ENCODE assay signal across 11 cellular contexts in genomic region chr17:968812-969766, GRCh38. TPM values are rescaled to one million over a fixed set of nuclear protein-coding genes. Genes with fewer than 3 reads are reported as not detected.
A peak's percentile ranks its signal among the peaks of the same experiment; 100 is the strongest.
DNase-seq lines count a peak whose midpoint lies in the region; ATAC-seq, FAIRE-seq and TF ChIP-seq lines count a peak whose summit lies in the region.
"Had no signal": no experiment of that assay in that cellular context is flagged by ENCODE, and none has a peak within 500 bp of the region (broad histone marks: within the 10 kb centered on the region; RNA-seq: fewer than 3 reads in every experiment).

No MANE protein-coding gene starts in this region.

- H3K14ac ChIP-seq in mesenchymal stem cell (ENCODE audit: low read length in 2 of 2) = no peak overlapping the region

- intact Hi-C loops in Right ventricle myocardium superior (cut with DNase I) (no loop called here), cardiac septum (cut with DNase I) (no loop called here), K562 (cut with micrococcal nuclease) (no loop called here), uterus (cut with DNase I; ENCODE audit: low total_unique reads) (no loop called here)

- CTCF ChIA-PET in K562 (lab: Yijun Ruan, JAX; ENCODE audit: low intra/inter-chr PET ratio) = no interaction called here
- CTCF ChIA-PET in activated CD8-positive, alpha-beta T cell treated with anti-CD3 and anti-CD28 coated beads, Interleukin-2, amount 10 ng/mL, durations not matched to agents 7 days and 5 days (lab: Charles Lee) = interaction anchor here (3.4 kb wide), 1 partner anchor 12 kb away, joined by 10 read pairs; no protein-coding TSS in a partner anchor

- no peak overlapping the region for H3K23ac ChIP-seq in mesenchymal stem cell (ENCODE audit: low read length in 2 of 2)

- peak; percentile 30 for DNase-seq in Right ventricle myocardium superior
- no peak for DNase-seq in cardiac septum (ENCODE audit: low spot score)
- DNase-seq in K562 (ENCODE audit: extremely low read depth in 1 of 4, low spot score in 3 of 4) = no peak
- no peak for DNase-seq in mesenchymal stem cell
- no peak for DNase-seq in uterus
- no peak for DNase-seq in GDM1 (lab: John Stamatoyannopoulos, UW)
- no peak for DNase-seq in activated CD8-positive, alpha-beta T cell treated with anti-CD3 and anti-CD28 coated beads, Interleukin-2, amount 10 ng/mL, durations not matched to agents 7 days and 5 days
- DNase-seq in anterior cingulate cortex (lab: John Stamatoyannopoulos, UW) = no peak
- DNase-seq: activated T-cell treated with anti-CD3 and anti-CD28 coated beads for 4 hours, AML-193, natural killer cell had no signal

- BruUV-seq in K562 (replicated peaks; lab: Mats Ljungman, UMichigan) = no TSS peak

- H3K4me1 ChIP-seq in K562 (replicated peaks in 1 of 2; ENCODE audit: control insufficient read depth in 2 of 2, insufficient read depth in 2 of 2, low read length in 2 of 2) (no peaks in the 10 kb centered on the region; a peak in 1 of 5 replicates), mesenchymal stem cell (ENCODE audit: control insufficient read depth, insufficient read depth, low read depth, low read length) (peaks cover 30% of the 10 kb centered on the region), uterus (no peaks in the 10 kb centered on the region)

- 0 out of 2 replicates have a peak, but pooled peaks cover 5% of the 10 kb centered on the region for H4K20me1 ChIP-seq in K562 (replicated peaks; ENCODE audit: control insufficient read depth, insufficient read depth, low read length)

- H3K27me3 ChIP-seq in K562 (ENCODE audit: control insufficient read depth in 2 of 2, insufficient read depth in 2 of 2, low read length in 2 of 2) (peaks cover 14 to 52% of the 10 kb centered on the region in 2 experiments; a peak in 4 of 5 replicates), mesenchymal stem cell (ENCODE audit: control insufficient read depth in 1 of 2, insufficient read depth in 1 of 2, low read length in 2 of 2) (peaks cover 0 to 25% of the 10 kb centered on the region in 2 experiments), uterus (no peaks in the 10 kb centered on the region)

- no peaks in the 10 kb centered on the region for H3K36me3 Mint-ChIP-seq in activated CD8-positive, alpha-beta T cell treated with anti-CD3 and anti-CD28 coated beads, Interleukin-2, amount 10 ng/mL, durations not matched to agents 7 days and 5 days (ENCODE audit: low read depth)
- H3K36me3 Mint-ChIP-seq: natural killer cell had no signal

- H3K4me2 ChIP-seq in K562 (ENCODE audit: insufficient read depth, low read length) = no peak overlapping the region
- no peak overlapping the region for H3K4me2 ChIP-seq in mesenchymal stem cell (ENCODE audit: low read length, poor library complexity, severe bottlenecking)

- H3K9me3 Mint-ChIP-seq in activated CD8-positive, alpha-beta T cell treated with anti-CD3 and anti-CD28 coated beads, Interleukin-2, amount 10 ng/mL, durations not matched to agents 7 days and 5 days (ENCODE audit: insufficient read depth) = no peaks in the 10 kb centered on the region
- H3K9me3 Mint-ChIP-seq: natural killer cell had no signal

- TF ChIP-seq CTCF in K562 (IDR thresholded peaks at IDR 0.05 in 2 of 3, conservative IDR thresholded peaks at IDR 0.05 in 1 of 3; ENCODE audit: insufficient read depth in 2 of 3, low read depth in 1 of 3, low read length in 3 of 3) = no peak
- no peak for TF ChIP-seq CTCF in uterus (IDR thresholded peaks at IDR 0.05)

- H2BK5ac ChIP-seq in mesenchymal stem cell (ENCODE audit: low read depth, low read length, poor library complexity, severe bottlenecking) = no peak overlapping the region

- no peak overlapping the region for H3K27ac ChIP-seq in K562 (ENCODE audit: extremely low read depth, low read depth, low read length)
- H3K27ac ChIP-seq in mesenchymal stem cell (ENCODE audit: low read length, poor library complexity, severe bottlenecking) = no peak overlapping the region
- H3K27ac ChIP-seq in uterus = peak overlapping the region; percentile 82 to 89

- H3K36me3 ChIP-seq in K562 (ENCODE audit: control insufficient read depth, insufficient read depth, low read length) = no peaks in the 10 kb centered on the region
- H3K36me3 ChIP-seq in mesenchymal stem cell (ENCODE audit: control insufficient read depth in 1 of 2, insufficient read depth in 2 of 2, low read depth in 1 of 2, low read length in 2 of 2) = peaks cover 0 to 20% of the 10 kb centered on the region in 2 experiments
- H3K36me3 ChIP-seq in uterus = no peaks in the 10 kb centered on the region

- TF ChIP-seq POLR2A in K562 (conservative IDR thresholded peaks at IDR 0.05) = no peak
- TF ChIP-seq POLR2A in uterus (IDR thresholded peaks at IDR 0.05) = no peak

- no peak overlapping the region for H4K8ac ChIP-seq in mesenchymal stem cell (ENCODE audit: low read length)

- H3K9me3 ChIP-seq in K562 (replicated peaks; ENCODE audit: control insufficient read depth, insufficient read depth, low read depth, low read length) = no peaks in the 10 kb centered on the region
- H3K9me3 ChIP-seq in mesenchymal stem cell (ENCODE audit: control insufficient read depth, low read length) = no peaks in the 10 kb centered on the region
- no peaks in the 10 kb centered on the region for H3K9me3 ChIP-seq in uterus

- POLR2A ChIA-PET in K562 (lab: Yijun Ruan, JAX) = no interaction called here
- POLR2A ChIA-PET in activated CD8-positive, alpha-beta T cell treated with anti-CD3 and anti-CD28 coated beads, Interleukin-2, amount 10 ng/mL, durations not matched to agents 7 days and 5 days (lab: Charles Lee) = no interaction called here

- peak overlapping the region in 1 of 2 experiments; percentile 55 for H3K4ac ChIP-seq in mesenchymal stem cell (ENCODE audit: low read depth in 1 of 2, low read length in 2 of 2)

- H3K27me3 Mint-ChIP-seq in activated CD8-positive, alpha-beta T cell treated with anti-CD3 and anti-CD28 coated beads, Interleukin-2, amount 10 ng/mL, durations not matched to agents 7 days and 5 days (ENCODE audit: low read depth) = peaks cover 27% of the 10 kb centered on the region

- H2AK5ac ChIP-seq in mesenchymal stem cell (ENCODE audit: low read length, severe bottlenecking) = no peak overlapping the region

- no peak overlapping the region for H3K4me3 Mint-ChIP-seq in activated CD8-positive, alpha-beta T cell treated with anti-CD3 and anti-CD28 coated beads, Interleukin-2, amount 10 ng/mL, durations not matched to agents 7 days and 5 days
- H3K4me3 Mint-ChIP-seq: natural killer cell had no signal

- H3K4me3 ChIP-seq in K562 = no peak overlapping the region
- peak overlapping the region in 1 of 2 experiments; percentile 64 for H3K4me3 ChIP-seq in mesenchymal stem cell (ENCODE audit: insufficient read depth in 1 of 2, low read depth in 1 of 2, low read length in 2 of 2)
- H3K4me3 ChIP-seq in uterus = peak overlapping the region; percentile 12 to 13

- H3K79me2 ChIP-seq in K562 (ENCODE audit: control insufficient read depth, insufficient read depth, low read length) = no peaks in the 10 kb centered on the region

- no peaks in the 10 kb centered on the region for H3K4me1 Mint-ChIP-seq in activated CD8-positive, alpha-beta T cell treated with anti-CD3 and anti-CD28 coated beads, Interleukin-2, amount 10 ng/mL, durations not matched to agents 7 days and 5 days (ENCODE audit: low read depth)
- H3K4me1 Mint-ChIP-seq: natural killer cell had no signal

- H3K18ac ChIP-seq in mesenchymal stem cell (ENCODE audit: low read depth in 1 of 2, low read length in 2 of 2) = peak overlapping the region in 1 of 2 experiments; percentile 3

- H4K91ac ChIP-seq in mesenchymal stem cell (ENCODE audit: low read length) = no peak overlapping the region

- no peak overlapping the region for H2BK12ac ChIP-seq in mesenchymal stem cell (ENCODE audit: low read length in 2 of 2)

- FAIRE-seq in K562 (lab: Jason Lieb, UNC) = no peak

- in situ Hi-C loops in K562 (cut with MboI) = no loop called here

- H3K27ac Mint-ChIP-seq in activated CD8-positive, alpha-beta T cell treated with anti-CD3 and anti-CD28 coated beads, Interleukin-2, amount 10 ng/mL, durations not matched to agents 7 days and 5 days = no peak overlapping the region
- H3K27ac Mint-ChIP-seq: natural killer cell had no signal

- 10% methylated on average over 22 of the region's 24 CpGs for WGBS in K562 (ENCODE audit: insufficient coverage, low coverage, missing lambda C conversion rate)
- WGBS in mesenchymal stem cell = 87% methylated on average over 23 of the region's 24 CpGs

- H2AFZ ChIP-seq in K562 (ENCODE audit: low read depth, low read length) (no peak overlapping the region), mesenchymal stem cell (ENCODE audit: low read depth, low read length) (no peak overlapping the region)

- no peak overlapping the region for H3K9ac ChIP-seq in K562 (ENCODE audit: insufficient read depth in 1 of 2, low read depth in 2 of 2, low read length in 2 of 2)
- H3K9ac ChIP-seq in mesenchymal stem cell (ENCODE audit: low read length) = peak overlapping the region; percentile 73

- no peak overlapping the region for H2BK15ac ChIP-seq in mesenchymal stem cell (ENCODE audit: low read depth, poor library complexity, severe bottlenecking)

- no peak for TF ChIP-seq EP300 in K562 (IDR thresholded peaks at IDR 0.05; ENCODE audit: low read length)

- peaks cover 35% of the 10 kb centered on the region for H3K79me1 ChIP-seq in mesenchymal stem cell (replicated peaks; ENCODE audit: low read length, poor library complexity, severe bottlenecking)

- H3K9me1 ChIP-seq in K562 (ENCODE audit: control insufficient read depth, insufficient read depth, low read length) = no peaks in the 10 kb centered on the region

- no peak for TF ChIP-seq RAD21 in K562 (CRISPR knock-in tag; conservative IDR thresholded peaks at IDR 0.05 in 1 of 2, IDR thresholded peaks at IDR 0.05 in 1 of 2)

- ATAC-seq in Right ventricle myocardium superior (ENCODE audit: poor library complexity) = no peak
- no peak for ATAC-seq in K562
- no peak for ATAC-seq in activated CD8-positive, alpha-beta T cell treated with anti-CD3 and anti-CD28 coated beads, Interleukin-2, amount 10 ng/mL, durations not matched to agents 7 days and 5 days
- ATAC-seq: natural killer cell had no signal

- no peak overlapping the region for H2BK120ac ChIP-seq in mesenchymal stem cell (ENCODE audit: low read depth, low read length)

RNA-seq across cellular contexts. Expression of gene NXN, which starts 10.5 kb away (rescaled TPM):
- total RNA-seq in Right ventricle myocardium superior (20.2 TPM), cardiac septum (14.3 TPM), K562 (2014; rRNA removed) (0.04 TPM in 1 of 2 replicates, not detected in the other), K562 (2014; rRNA removed; fragmentation: Illumina TruSeq; extraction: Trizol) (0.06 TPM in 1 of 2 replicates, not detected in the other), K562 (2015; rRNA removed; fragmentation: Illumina TruSeq; extraction: Trizol) (not detected in 2 replicates), K562 (2021) (0.27 and 0.34 TPM in 2 replicates), uterus (10 to 100 TPM in 3 of 4 donors, 1 to 10 TPM in 1; 6.5 to 99.0 (median 49.9) TPM)
- 1.4 and 2.2 TPM in 2 replicates for total RNA-seq in K562 (2011; cell fraction: chromatin; rRNA removed; ENCODE audit: low replicate concordance)
- 0.92 and 2.7 TPM in 2 replicates for total RNA-seq in K562 (2011; cell fraction: nucleolus; rRNA removed)
- total RNA-seq in K562 (2011; cell fraction: nucleoplasm; rRNA removed) = 0.51 and 1.5 TPM in 2 replicates
- polyA plus RNA-seq in K562 (2011; rRNA removed) (0.31 and 0.35 TPM in 2 replicates), K562 (2014; fragmentation: Illumina TruSeq; extraction: Trizol) (0.11 and 0.39 TPM in 2 replicates), K562 (2014; fragmentation: Nextera tagmentation; extraction: Ambion mirVana) (not detected), K562 (2014; rRNA removed) (0.08 TPM in 1 of 2 replicates, not detected in the other)
- polyA plus RNA-seq in K562 (2011; cell fraction: cytosol; rRNA removed) = 0.44 and 0.51 TPM in 2 replicates
- polyA plus RNA-seq in K562 (2011; cell fraction: nucleus; rRNA removed) = 0.20 and 0.70 TPM in 2 replicates
- 0.25 and 0.60 TPM in 2 replicates for polyA plus RNA-seq in K562 (2012)
- polyA minus RNA-seq in K562 (2011; rRNA and poly(A)+ RNA removed) = 0.63 and 0.66 TPM in 2 replicates
- polyA minus RNA-seq in K562 (2011; cell fraction: cytosol; rRNA and poly(A)+ RNA removed) = 3.7 TPM in 1 of 2 replicates, not detected in the other
- not detected in 2 replicates for polyA minus RNA-seq in K562 (2011; cell fraction: nucleus; rRNA and poly(A)+ RNA removed)
- 83.3 TPM for polyA plus RNA-seq in mesenchymal stem cell (2013, experiment 1 of 2)
- polyA plus RNA-seq in mesenchymal stem cell (2013, experiment 2 of 2) = 82.4 TPM
- total RNA-seq in activated CD8-positive, alpha-beta T cell treated with anti-CD3 and anti-CD28 coated beads, Interleukin-2, amount 10 ng/mL, durations not matched to agents 7 days and 5 days = under 1 TPM; 0.68 to 0.97 TPM

RNA-seq across cellular contexts. Expression of gene TIMM22, which starts 27.8 kb away (rescaled TPM):
- total RNA-seq in Right ventricle myocardium superior (17.1 TPM), cardiac septum (17.8 TPM), K562 (2014; rRNA removed) (12.3 and 13.9 TPM in 2 replicates), K562 (2014; rRNA removed; fragmentation: Illumina TruSeq; extraction: Trizol) (9.2 and 10.3 TPM in 2 replicates), K562 (2015; rRNA removed; fragmentation: Illumina TruSeq; extraction: Trizol) (11.8 and 12.2 TPM in 2 replicates), K562 (2021) (12.8 and 14.1 TPM in 2 replicates), uterus (10 to 100 TPM in 2 of 4 donors, 1 to 10 TPM in 2; 5.1 to 17.1 (median 10.8) TPM)
- 12.8 and 27.3 TPM in 2 replicates for total RNA-seq in K562 (2011; cell fraction: chromatin; rRNA removed; ENCODE audit: low replicate concordance)
- 18.2 and 22.8 TPM in 2 replicates for total RNA-seq in K562 (2011; cell fraction: nucleolus; rRNA removed)
- total RNA-seq in K562 (2011; cell fraction: nucleoplasm; rRNA removed) = 14.2 and 16.1 TPM in 2 replicates
- polyA plus RNA-seq in K562 (2011; rRNA removed) (6.2 and 7.2 TPM in 2 replicates), K562 (2014; fragmentation: Illumina TruSeq; extraction: Trizol) (13.1 and 13.4 TPM in 2 replicates), K562 (2014; fragmentation: Nextera tagmentation; extraction: Ambion mirVana) (1 to 10 TPM; 5.9 to 6.1 TPM), K562 (2014; rRNA removed) (10.1 and 12.5 TPM in 2 replicates)
- polyA plus RNA-seq in K562 (2011; cell fraction: cytosol; rRNA removed) = 8.5 and 8.8 TPM in 2 replicates
- 5.2 and 5.3 TPM in 2 replicates for polyA plus RNA-seq in K562 (2011; cell fraction: nucleus; rRNA removed)
- polyA plus RNA-seq in K562 (2012) = 6.9 and 11.7 TPM in 2 replicates
- 10.1 and 14.2 TPM in 2 replicates for polyA minus RNA-seq in K562 (2011; rRNA and poly(A)+ RNA removed)
- polyA minus RNA-seq in K562 (2011; cell fraction: cytosol; rRNA and poly(A)+ RNA removed) = 3.6 and 6.3 TPM in 2 replicates
- 10.9 and 14.9 TPM in 2 replicates for polyA minus RNA-seq in K562 (2011; cell fraction: nucleus; rRNA and poly(A)+ RNA removed)
- 14.9 TPM for polyA plus RNA-seq in mesenchymal stem cell (2013, experiment 1 of 2)
- 15.8 TPM for polyA plus RNA-seq in mesenchymal stem cell (2013, experiment 2 of 2)
- total RNA-seq in activated CD8-positive, alpha-beta T cell treated with anti-CD3 and anti-CD28 coated beads, Interleukin-2, amount 10 ng/mL, durations not matched to agents 7 days and 5 days = 10 to 100 TPM; 10.0 to 10.4 TPM

Comparison
In these comparisons a context has a peak if more than half of its experiments do, and no peak if none do; other contexts are left out.
1. H3K27ac ChIP-seq: peak in uterus (2 of 2); none in K562 (single experiment) and mesenchymal stem cell (single experiment).